ENCODE assay signal across 17 cellular contexts in the genomic region with DNA sequence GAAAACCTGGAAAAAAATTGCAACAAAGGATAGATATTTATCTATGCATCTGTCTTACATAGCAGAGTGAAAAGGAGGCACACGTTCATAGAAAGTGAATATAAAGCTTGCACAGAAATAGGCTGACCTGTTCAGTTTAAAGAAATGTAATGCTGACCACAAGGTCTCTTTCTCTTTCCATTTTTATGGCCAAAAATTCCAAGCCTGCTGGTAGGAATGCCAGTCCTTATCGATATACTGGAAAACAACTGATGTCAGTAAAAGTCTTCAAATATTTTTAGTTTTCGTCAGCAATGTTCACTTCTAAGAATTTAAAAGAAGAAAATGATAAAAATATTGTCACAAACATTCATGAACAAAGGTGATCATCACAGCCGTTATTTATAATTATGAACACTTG. TPM values are rescaled to one million over a fixed set of nuclear protein-coding genes. Genes with fewer than 3 reads are reported as not detected.
DNase-seq lines count a peak whose midpoint lies in the region; ATAC-seq and TF ChIP-seq lines count a peak whose summit lies in the region.
"Had no signal": no experiment of that assay in that cellular context is flagged by ENCODE, and none has a peak within 500 bp of the region (broad histone marks: within the 10 kb centered on the region; RNA-seq: fewer than 3 reads in every experiment).

No MANE protein-coding gene starts in this region.

- no peak overlapping the region for H4K8ac ChIP-seq in IMR-90 (ENCODE audit: low read depth in 2 of 2, low read length in 2 of 2)

- 68 to 70% methylated on average over 4 of the region's 4 CpGs for WGBS in heart right ventricle, 2 donors
- WGBS in IMR-90 (ENCODE audit: extremely low coverage in 2 of 2, insufficient read length in 1 of 2), 2 experiments = no CpG with 5 or more reads among the region's 4 CpGs

- peak in 1 of 2 donors; percentile 4 for DNase-seq in cardiac muscle cell (ENCODE audit: low read depth in 1 of 2, low spot score in 1 of 2)
- DNase-seq in heart right ventricle = no peak
- no peak for DNase-seq in IMR-90
- DNase-seq in osteoblast (ENCODE audit: insufficient read length, low spot score, missing footprints) = peak; percentile 79
- no peak for DNase-seq in hippocampal formation (lab: John Stamatoyannopoulos, UW)
- no peak for DNase-seq in activated CD4-positive, CD25-positive, alpha-beta regulatory T cell (lab: John Stamatoyannopoulos, UW)
- no peak for DNase-seq in cerebellar nuclear complex (lab: John Stamatoyannopoulos, UW)
- DNase-seq: CD8-positive, alpha-beta T cell; COR-L47; DMS153; DMS79 treated with DMSO at 0.1 percent for 48 hours; GF-D8; KG1 had no signal

- no peak overlapping the region for H2AK5ac ChIP-seq in IMR-90 (ENCODE audit: low read depth, low read length)

- TF ChIP-seq RAD21 in IMR-90 (IDR thresholded peaks at IDR 0.05; ENCODE audit: low read length) = no peak

- no peak overlapping the region for H3K56ac ChIP-seq in IMR-90 (ENCODE audit: extremely low read depth, insufficient read depth, low read length)

- H2AFZ ChIP-seq in IMR-90 (replicated peaks; ENCODE audit: low read length, poor library complexity) (no peak overlapping the region), osteoblast (ENCODE audit: low read length) (no peak overlapping the region)
- H2AFZ ChIP-seq: GM23338 had no signal

- H3K9ac ChIP-seq in IMR-90 (ENCODE audit: low read depth, low read length) = no peak overlapping the region

- H3K79me1 ChIP-seq in IMR-90 (ENCODE audit: low read depth in 1 of 2, low read length in 2 of 2) = no peaks in the 10 kb centered on the region

- intact Hi-C loops in heart right ventricle (cut with DNase I) (no loop called here), IMR-90 (cut with micrococcal nuclease) (no loop called here)

- H3K27ac ChIP-seq in cardiac muscle cell (no peak overlapping the region), heart right ventricle (no peak overlapping the region), IMR-90 (ENCODE audit: insufficient read depth, low read length) (no peak overlapping the region), osteoblast (ENCODE audit: low read depth, low read length) (no peak overlapping the region)
- H3K27ac ChIP-seq: 22Rv1 had no signal

- H3K4me1 ChIP-seq in cardiac muscle cell (ENCODE audit: low read depth) (no peaks in the 10 kb centered on the region), heart right ventricle (no peaks in the 10 kb centered on the region), IMR-90 (ENCODE audit: control insufficient read depth, insufficient read depth, low read length) (no peaks in the 10 kb centered on the region), osteoblast (ENCODE audit: insufficient read depth, low read length) (no peaks in the 10 kb centered on the region)

- ATAC-seq in heart right ventricle (no peak), IMR-90 (ENCODE audit: low read depth) (no peak), HG03432 (IDR thresholded peaks at IDR 0.05; ENCODE audit: unreplicated experiment) (no peak)
- ATAC-seq: CD8-positive, alpha-beta T cell; GM23338 had no signal

- CTCF ChIA-PET in IMR-90 (lab: Yijun Ruan, JAX) = no interaction called here

- H3K27me3 ChIP-seq in cardiac muscle cell (no peaks in the 10 kb centered on the region), heart right ventricle (peaks cover 0 to 39% (median 13%) of the 10 kb centered on the region in 7 donors), IMR-90 (ENCODE audit: control insufficient read depth, insufficient read depth, low read length) (peaks cover 68% of the 10 kb centered on the region), osteoblast (ENCODE audit: insufficient read depth, low read length) (peaks cover 42% of the 10 kb centered on the region)

- H3K36me3 ChIP-seq in cardiac muscle cell (no peaks in the 10 kb centered on the region), heart right ventricle (no peaks in the 10 kb centered on the region), IMR-90 (ENCODE audit: control insufficient read depth, insufficient read depth, low read length) (no peaks in the 10 kb centered on the region), osteoblast (ENCODE audit: insufficient read depth, low read length) (no peaks in the 10 kb centered on the region)

- no peak overlapping the region for H2BK15ac ChIP-seq in IMR-90 (ENCODE audit: low read depth, low read length)

- TF ChIP-seq CTCF in cardiac muscle cell (IDR thresholded peaks at IDR 0.05; ENCODE audit: low read depth, low read length) (peak; percentile 1), heart right ventricle (IDR thresholded peaks at IDR 0.05) (no peak), IMR-90 (conservative IDR thresholded peaks at IDR 0.05; ENCODE audit: low read depth, low read length) (0 out of 2 replicates have a peak, but pooled peaks have one; percentile 8), osteoblast (IDR thresholded peaks at IDR 0.05; ENCODE audit: extremely low read depth, low read depth, low read length) (no peak)

- H3K4ac ChIP-seq in IMR-90 (ENCODE audit: low read depth, low read length) = no peak overlapping the region

- BruUV-seq in IMR-90 (replicated peaks; lab: Mats Ljungman, UMichigan) = no TSS peak

- H3K23ac ChIP-seq in IMR-90 (ENCODE audit: low read depth, low read length) = no peak overlapping the region

- no peak overlapping the region for H2AK9ac ChIP-seq in IMR-90 (replicated peaks; ENCODE audit: low read depth, low read length, poor library complexity)

- H3K4me2 ChIP-seq in IMR-90 (ENCODE audit: low read depth, low read length) (no peak overlapping the region), osteoblast (ENCODE audit: insufficient read depth, low read length) (no peak overlapping the region)
- H3K4me2 ChIP-seq: GM23338 had no signal

- in situ Hi-C loops in IMR-90 (cut with MboI; ENCODE audit: low sequenced_read_pairs) = no loop called here

- no peaks in the 10 kb centered on the region for H3K79me2 ChIP-seq in osteoblast (ENCODE audit: insufficient read depth, low read length)

- H3K14ac ChIP-seq in IMR-90 (replicated peaks; ENCODE audit: low read depth, low read length) = no peak overlapping the region

- H4K5ac ChIP-seq in IMR-90 (ENCODE audit: low read depth, low read length) = no peak overlapping the region

- POLR2A ChIA-PET in IMR-90 (lab: Charles Lee; ENCODE audit: unreplicated experiment) = no interaction called here

- H2BK20ac ChIP-seq in IMR-90 (ENCODE audit: low read depth, low read length) = no peak overlapping the region

- TF ChIP-seq POLR2A in IMR-90 (IDR thresholded peaks at IDR 0.05; ENCODE audit: low read depth, low read length) = no peak

- dilution Hi-C loops in IMR-90 (cut with HindIII; ENCODE audit: low sequenced_read_pairs, unreplicated experiment) = no loop called here

- H3K9me3 ChIP-seq in cardiac muscle cell (ENCODE audit: low read depth) (no peaks in the 10 kb centered on the region), heart right ventricle (peaks cover 0 to 10% (median 0%) of the 10 kb centered on the region in 11 donors), IMR-90 (ENCODE audit: control insufficient read depth, insufficient read depth, low read length) (peaks cover 8% of the 10 kb centered on the region), osteoblast (ENCODE audit: low read depth, low read length) (peaks cover 2% of the 10 kb centered on the region)

- H2BK5ac ChIP-seq in IMR-90 (ENCODE audit: low read depth, low read length, poor library complexity, severe bottlenecking) = no peak overlapping the region

- H3K4me3 ChIP-seq in cardiac muscle cell (no peak overlapping the region), heart right ventricle (no peak overlapping the region), IMR-90 (ENCODE audit: insufficient read depth, low read depth, low read length) (no peak overlapping the region), osteoblast (ENCODE audit: insufficient read depth, low read length) (no peak overlapping the region)
- H3K4me3 ChIP-seq: GM23338 had no signal

- no peaks in the 10 kb centered on the region for H3K9me1 ChIP-seq in IMR-90 (ENCODE audit: insufficient read depth, low read length)

- H4K20me1 ChIP-seq in IMR-90 (ENCODE audit: insufficient read depth, low read length) = no peaks in the 10 kb centered on the region
- no peaks in the 10 kb centered on the region for H4K20me1 ChIP-seq in osteoblast (ENCODE audit: insufficient read depth, low read length)

- no peak overlapping the region for H4K91ac ChIP-seq in IMR-90 (ENCODE audit: insufficient read depth, low read depth, low read length)

- no peak overlapping the region for H3K18ac ChIP-seq in IMR-90 (ENCODE audit: low read depth, low read length)

- no peak overlapping the region for H2BK120ac ChIP-seq in IMR-90 (ENCODE audit: low read depth, low read length)

TF ChIP-seq in IMR-90, 13 proteins besides CTCF, POLR2A, EP300 and RAD21:
- no peak for TF ChIP-seq RCOR1 (IDR thresholded peaks at IDR 0.05; ENCODE audit: insufficient replicate concordance, low read length)
- TF ChIP-seq, protein P1, sequence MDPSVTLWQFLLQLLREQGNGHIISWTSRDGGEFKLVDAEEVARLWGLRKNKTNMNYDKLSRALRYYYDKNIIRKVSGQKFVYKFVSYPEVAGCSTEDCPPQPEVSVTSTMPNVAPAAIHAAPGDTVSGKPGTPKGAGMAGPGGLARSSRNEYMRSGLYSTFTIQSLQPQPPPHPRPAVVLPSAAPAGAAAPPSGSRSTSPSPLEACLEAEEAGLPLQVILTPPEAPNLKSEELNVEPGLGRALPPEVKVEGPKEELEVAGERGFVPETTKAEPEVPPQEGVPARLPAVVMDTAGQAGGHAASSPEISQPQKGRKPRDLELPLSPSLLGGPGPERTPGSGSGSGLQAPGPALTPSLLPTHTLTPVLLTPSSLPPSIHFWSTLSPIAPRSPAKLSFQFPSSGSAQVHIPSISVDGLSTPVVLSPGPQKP (IDR thresholded peaks at IDR 0.05; ENCODE audit: borderline replicate concordance, low read depth, low read length) = no peak
- no peak for TF ChIP-seq RFX5 (IDR thresholded peaks at IDR 0.05; ENCODE audit: low read depth, low read length)
- TF ChIP-seq SMC3 (IDR thresholded peaks at IDR 0.05; ENCODE audit: low read depth, low read length) = no peak
- no peak for TF ChIP-seq CEBPB (IDR thresholded peaks at IDR 0.05; ENCODE audit: low read depth, low read length)
- no peak for TF ChIP-seq NFE2L2 (IDR thresholded peaks at IDR 0.05; ENCODE audit: low read depth, low read length)
- TF ChIP-seq MXI1 (IDR thresholded peaks at IDR 0.05; ENCODE audit: borderline replicate concordance, low read depth, low read length) = no peak
- no peak for TF ChIP-seq MAZ (IDR thresholded peaks at IDR 0.05; ENCODE audit: borderline replicate concordance, low read depth, low read length)
- TF ChIP-seq FOS (IDR thresholded peaks at IDR 0.05; ENCODE audit: low read depth, low read length) = no peak
- no peak for TF ChIP-seq CHD1 (IDR thresholded peaks at IDR 0.05; ENCODE audit: low read depth, low read length)

RNA-seq across cellular contexts. Expression of a gene that starts 59.0 kb away (rescaled TPM):
- total RNA-seq in cardiac muscle cell (32.0 and 38.6 TPM in 2 replicates), heart right ventricle (10 to 100 TPM; 29.6 to 99.8 (median 45.3) TPM), IMR-90 (2012; rRNA removed) (0.18 TPM in 1 of 2 replicates, not detected in the other), osteoblast (6.5 TPM in 2 replicates)
- polyA plus RNA-seq in cardiac muscle cell (23.7 and 27.6 TPM in 2 replicates), heart right ventricle (10 to 100 TPM; 38.6 to 94.1 TPM), IMR-90 (2012; rRNA removed) (not detected in 2 replicates)
- polyA plus RNA-seq in IMR-90 (2012; cell fraction: cytosol; rRNA removed) = 0.02 and 0.09 TPM in 2 replicates
- 0.09 and 0.11 TPM in 2 replicates for polyA plus RNA-seq in IMR-90 (2012; cell fraction: nucleus; rRNA removed; ENCODE audit: low replicate concordance)
- polyA plus RNA-seq: CD14-positive monocyte had no signal

Comparison
In these comparisons a context has a peak if more than half of its experiments do, and no peak if none do; other contexts are left out.
1. CTCF ChIP-seq: peak in cardiac muscle cell (single experiment) and IMR-90 (single experiment); none in heart right ventricle (0 of 9) and osteoblast (single experiment).